In the genomic region with DNA sequence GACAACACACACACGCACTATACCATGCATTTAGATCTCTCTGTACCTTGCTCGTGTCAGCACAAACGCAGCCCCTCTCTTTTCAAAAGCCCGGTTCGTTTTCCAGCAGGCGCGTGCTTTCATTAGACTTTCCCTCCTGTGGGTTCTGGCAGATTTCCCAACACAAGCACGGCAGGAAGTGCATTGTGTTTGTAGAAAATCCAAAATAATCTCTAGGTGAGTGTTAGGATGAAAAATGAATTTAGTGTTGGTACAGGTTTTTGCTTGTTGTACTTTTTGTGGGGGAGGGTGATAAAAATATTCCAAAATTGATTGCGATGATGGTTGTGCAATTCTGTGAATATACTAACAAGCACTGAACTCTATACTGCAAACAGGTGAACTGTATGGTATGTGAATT, we compare ENCODE assay signal across 1 cellular context.
TF ChIP-seq lines count a peak whose summit lies in the region.

No MANE protein-coding gene starts in this region.

TF ChIP-seq in endothelial cell of umbilical vein, 7 proteins besides CTCF, POLR2A, EP300 and RAD21:
- TF ChIP-seq MAX (IDR thresholded peaks at IDR 0.05; ENCODE audit: insufficient read depth, insufficient read length) (no peak), FOS (IDR thresholded peaks at IDR 0.05; ENCODE audit: borderline replicate concordance, insufficient read depth, low read length) (no peak), MYC (IDR thresholded peaks at IDR 0.05; ENCODE audit: low read depth, low read length) (no peak), POLR2AphosphoS5 (IDR thresholded peaks at IDR 0.05; ENCODE audit: insufficient read depth, low read depth, low read length) (no peak), GATA2 (IDR thresholded peaks at IDR 0.05; ENCODE audit: insufficient read depth, insufficient read length, low read depth, low read length) (no peak), JUN (IDR thresholded peaks at IDR 0.05; ENCODE audit: borderline replicate concordance, insufficient read depth, insufficient read length, low read depth) (no peak)
